In the genomic region with DNA sequence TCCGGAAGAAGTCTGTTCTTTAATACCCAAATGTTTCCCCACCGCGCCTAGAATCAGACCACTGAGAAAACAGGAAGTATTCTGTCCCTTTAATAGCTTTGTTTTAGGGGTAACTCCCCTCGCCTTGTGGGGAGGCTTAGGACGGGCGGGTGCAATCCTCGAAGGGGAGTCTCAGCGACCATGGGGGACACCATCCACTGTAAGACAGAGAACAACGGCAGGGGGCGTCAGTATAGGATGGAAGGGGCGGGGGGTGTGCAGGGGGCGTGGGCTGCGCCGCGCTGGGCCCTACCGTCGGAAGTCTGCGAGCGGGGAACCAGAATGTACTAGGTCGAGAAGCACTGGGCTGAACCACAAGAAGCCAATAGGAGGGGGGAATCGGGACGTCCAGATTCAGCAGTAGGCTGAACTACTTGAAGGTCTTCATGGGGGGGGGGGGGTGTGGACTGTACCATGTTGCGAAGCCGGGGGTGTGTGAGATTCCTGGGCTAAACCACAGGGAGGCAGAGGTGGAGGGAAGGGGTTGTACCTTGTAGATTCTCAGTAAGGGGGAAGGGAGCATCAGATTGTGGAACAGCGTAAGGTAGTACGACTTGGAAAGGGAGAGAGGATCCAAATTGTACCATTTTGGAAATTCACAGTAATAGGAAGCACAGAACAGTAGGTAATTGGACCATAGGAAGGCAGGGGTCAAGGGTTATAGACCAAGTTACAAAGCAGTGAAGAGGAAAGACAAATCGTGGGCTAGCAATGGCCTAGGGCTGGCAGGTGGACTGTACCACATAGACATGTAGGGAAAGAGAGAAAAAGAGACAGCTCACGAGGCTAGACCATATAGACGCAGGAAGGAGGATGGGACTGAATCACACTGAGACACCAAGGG, we compare ENCODE assay signal across 8 cellular contexts. TPM values are rescaled to one million over a fixed set of nuclear protein-coding genes. Genes with fewer than 3 reads are reported as not detected.
DNase-seq lines count a peak whose midpoint lies in the region; ATAC-seq, FAIRE-seq and TF ChIP-seq lines count a peak whose summit lies in the region.

No MANE protein-coding gene starts in this region.

- H3K27ac Mint-ChIP-seq in activated naive CD8-positive, alpha-beta T cell treated with anti-CD3 and anti-CD28 coated beads, Interleukin-2, amount 10 ng/mL, durations not matched to agents 7 days and 5 days, result peak overlapping the region; percentile 99

- FAIRE-seq in pancreas (lab: Jason Lieb, UNC), result no peak

- H3K27me3 Mint-ChIP-seq in activated naive CD8-positive, alpha-beta T cell treated with anti-CD3 and anti-CD28 coated beads, Interleukin-2, amount 10 ng/mL, durations not matched to agents 7 days and 5 days, result no peaks in the 10 kb centered on the region

- peak overlapping the region; percentile 92 for H3K4me3 Mint-ChIP-seq in activated naive CD8-positive, alpha-beta T cell treated with anti-CD3 and anti-CD28 coated beads, Interleukin-2, amount 10 ng/mL, durations not matched to agents 7 days and 5 days

- H3K4me1 ChIP-seq in HEK293 (ENCODE audit: control insufficient read depth, insufficient read depth, low read length) (peaks cover 23% of the 10 kb centered on the region), pancreas (peaks cover 17 to 23% (median 18%) of the 10 kb centered on the region in 3 donors), urinary bladder (ENCODE audit: insufficient read depth) (no peaks in the 10 kb centered on the region)

- POLR2A ChIA-PET in HEK293 (lab: Yijun Ruan, JAX), result interaction anchor here (1.3 to 2.7 kb wide), 2 partner anchors 8 to 19 kb away, joined by 6 to 22 read pairs; a partner anchor contains a TSS
- POLR2A ChIA-PET in activated naive CD8-positive, alpha-beta T cell treated with anti-CD3 and anti-CD28 coated beads, Interleukin-2, amount 10 ng/mL, durations not matched to agents 7 days and 5 days (lab: Charles Lee), result interaction anchor here (0.6 to 3.6 kb wide), 8 partner anchors 8 to 1128 kb away, joined by 3 to 20 read pairs (median 4); a partner anchor contains a TSS

- WGBS in pancreas, 2 donors, result 7 to 8% methylated on average over 27 to 29 of the region's 29 CpGs
- 8% methylated on average over 29 of the region's 29 CpGs for WGBS in urinary bladder

- intact Hi-C loops in Right ventricle myocardium inferior (cut with DNase I), result loop anchor here (5.0 kb wide), 2 partner anchors 74 to 339 kb away; no protein-coding TSS in a partner anchor
- intact Hi-C loops in pancreas (cut with DNase I), result no loop called here

- DNase-seq in ELR (ENCODE audit: low read depth), result peak; percentile 91
- peak; percentile 100 for DNase-seq in NB4 (ENCODE audit: low read depth)
- peak; percentile 75 for DNase-seq in activated naive CD8-positive, alpha-beta T cell treated with anti-CD3 and anti-CD28 coated beads, Interleukin-2, amount 10 ng/mL, durations not matched to agents 7 days and 5 days
- DNase-seq in Right ventricle myocardium inferior (ENCODE audit: missing footprints), result no peak
- DNase-seq in pancreas, result peak; percentile 83 to 95 (median 90)

- H3K4me1 Mint-ChIP-seq in activated naive CD8-positive, alpha-beta T cell treated with anti-CD3 and anti-CD28 coated beads, Interleukin-2, amount 10 ng/mL, durations not matched to agents 7 days and 5 days, result peaks cover 36% of the 10 kb centered on the region

- H3K27ac ChIP-seq in HEK293 (ENCODE audit: extremely low read depth, low read depth, low read length) (peak overlapping the region; percentile 85), pancreas (peak overlapping the region; percentile 90 to 97 (median 92)), urinary bladder (ENCODE audit: low read depth) (peak overlapping the region; percentile 95)

- H3K27me3 ChIP-seq in pancreas, result no peaks in the 10 kb centered on the region

- H3K4me3 ChIP-seq in HEK293 (ENCODE audit: low read depth, low read length), result peak overlapping the region; percentile 42
- peak overlapping the region; percentile 71 for H3K4me3 ChIP-seq in NB4 (ENCODE audit: low read depth, low read length)
- H3K4me3 ChIP-seq in pancreas, result peak overlapping the region in 3 of 4 donors; percentile 30 to 84 (median 75)
- H3K4me3 ChIP-seq in urinary bladder (ENCODE audit: low read depth, low read length), result peak overlapping the region; percentile 47

- CTCF ChIA-PET in HEK293 (lab: Yijun Ruan, JAX), result interaction anchor here (0.6 to 0.9 kb wide), 7 partner anchors 8 to 424 kb away, joined by 3 to 4 read pairs (median 3); no protein-coding TSS in a partner anchor

- ATAC-seq in SK-N-SH treated with all-trans-retinoic acid at 6 μM for 48 hours (peak; percentile 55), Right ventricle myocardium inferior (peak; percentile 40), pancreas (peak; percentile 52 to 62 (median 58))
- ATAC-seq in activated naive CD8-positive, alpha-beta T cell treated with anti-CD3 and anti-CD28 coated beads, Interleukin-2, amount 10 ng/mL, durations not matched to agents 7 days and 5 days (ENCODE audit: low read depth), result peak; percentile 27

- TF ChIP-seq CTCF in HEK293 (tag by site-specific recombination; IDR thresholded peaks at IDR 0.05), result no peak; the same call in 1 of the 2 replicates
- peak; percentile 60 for TF ChIP-seq CTCF in NB4 (IDR thresholded peaks at IDR 0.05; ENCODE audit: low read depth, low read length)
- TF ChIP-seq CTCF in pancreas (IDR thresholded peaks at IDR 0.05), result no peak

- peaks cover 4% of the 10 kb centered on the region for H3K9me3 Mint-ChIP-seq in activated naive CD8-positive, alpha-beta T cell treated with anti-CD3 and anti-CD28 coated beads, Interleukin-2, amount 10 ng/mL, durations not matched to agents 7 days and 5 days

- no peak for TF ChIP-seq POLR2A in NB4 (IDR thresholded peaks at IDR 0.05; ENCODE audit: extremely low read depth, insufficient read length)

- H3K36me3 ChIP-seq in HEK293 (ENCODE audit: control insufficient read depth in 2 of 2, insufficient read depth in 1 of 2, low read length in 2 of 2) (peaks cover 0 to 2% of the 10 kb centered on the region in 2 experiments; a peak in 1 of 3 replicates), pancreas (no peaks in the 10 kb centered on the region), urinary bladder (ENCODE audit: insufficient read depth) (no peaks in the 10 kb centered on the region)

- peaks cover 7% of the 10 kb centered on the region for H3K36me3 Mint-ChIP-seq in activated naive CD8-positive, alpha-beta T cell treated with anti-CD3 and anti-CD28 coated beads, Interleukin-2, amount 10 ng/mL, durations not matched to agents 7 days and 5 days

- H3K9me3 ChIP-seq in HEK293 (ENCODE audit: control insufficient read depth, insufficient read depth, low read depth, low read length) (no peaks in the 10 kb centered on the region), pancreas (no peaks in the 10 kb centered on the region)

TF ChIP-seq in HEK293, 187 proteins besides CTCF, POLR2A, EP300 and RAD21 (continues in another document):
- TF ChIP-seq ZNF596 (tag by site-specific recombination; IDR thresholded peaks at IDR 0.05) (no peak), SP7 (tag by site-specific recombination; IDR thresholded peaks at IDR 0.05) (peak; percentile 53; the same call in 1 of the 2 replicates), ZSCAN16 (tag by site-specific recombination; IDR thresholded peaks at IDR 0.05) (no peak), ZBTB48 (tag by site-specific recombination; IDR thresholded peaks at IDR 0.05) (peak; percentile 64; the same call in 1 of the 2 replicates), ZNF121 (tag by site-specific recombination; IDR thresholded peaks at IDR 0.05) (peak; percentile 39; the same call in 1 of the 2 replicates), BCL11A (tag by site-specific recombination; IDR thresholded peaks at IDR 0.05; ENCODE audit: low read depth) (peak; percentile 50; the same call in 1 of the 2 replicates)

TF ChIP-seq in SK-N-SH treated with all-trans-retinoic acid at 6 μM for 48 hours, 23 proteins besides CTCF, POLR2A, EP300 and RAD21 (continues in another document):
- TF ChIP-seq GLIS3 (CRISPR knock-in tag; IDR thresholded peaks at IDR 0.05), result no peak
- TF ChIP-seq TCF4 (CRISPR knock-in tag; IDR thresholded peaks at IDR 0.05; ENCODE audit: borderline replicate concordance), result no peak

RNA-seq across cellular contexts. Expression of a gene that starts 1.0 kb away (rescaled TPM):
- 10 to 100 TPM; 34.0 to 34.8 TPM for total RNA-seq in activated naive CD8-positive, alpha-beta T cell treated with anti-CD3 and anti-CD28 coated beads, Interleukin-2, amount 10 ng/mL, durations not matched to agents 7 days and 5 days
- 15.2 TPM for total RNA-seq in Right ventricle myocardium inferior
- total RNA-seq in pancreas, result 1 to 10 TPM; 3.3 to 8.3 (median 6.5) TPM
- 10 to 100 TPM in 1 of 2 donors, 1 to 10 TPM in 1; 4.7 to 11.4 TPM for polyA plus RNA-seq in pancreas
- 4.6 TPM for total RNA-seq in urinary bladder
- 12.3 TPM for polyA plus RNA-seq in urinary bladder

RNA-seq across cellular contexts. Expression of a gene that starts 7.8 kb away (rescaled TPM):
- 10 to 100 TPM in 1 of 2 experiments, 1 to 10 TPM in 1; 9.7 to 10.4 TPM for total RNA-seq in activated naive CD8-positive, alpha-beta T cell treated with anti-CD3 and anti-CD28 coated beads, Interleukin-2, amount 10 ng/mL, durations not matched to agents 7 days and 5 days
- 8.4 TPM for total RNA-seq in Right ventricle myocardium inferior
- total RNA-seq in pancreas, result 1 to 10 TPM; 2.6 to 6.2 (median 4.5) TPM
- 10 to 100 TPM; 10.2 to 15.2 TPM for polyA plus RNA-seq in pancreas
- total RNA-seq in urinary bladder, result 1.8 TPM
- 13.4 TPM for polyA plus RNA-seq in urinary bladder

RNA-seq across cellular contexts. Expression of a gene that starts 18.9 kb away (rescaled TPM):
- total RNA-seq in activated naive CD8-positive, alpha-beta T cell treated with anti-CD3 and anti-CD28 coated beads, Interleukin-2, amount 10 ng/mL, durations not matched to agents 7 days and 5 days, result 10 to 100 TPM; 31.4 to 31.8 TPM
- total RNA-seq in Right ventricle myocardium inferior (7.2 TPM), pancreas (10 to 100 TPM in 1 of 6 donors, 1 to 10 TPM in 5; 4.3 to 11.0 (median 6.6) TPM), urinary bladder (4.9 TPM)
- polyA plus RNA-seq in pancreas (10 to 100 TPM; 15.9 to 24.0 TPM), urinary bladder (22.0 TPM)

RNA-seq across cellular contexts. Expression of a gene that starts 19.2 kb away (rescaled TPM):
- total RNA-seq in activated naive CD8-positive, alpha-beta T cell treated with anti-CD3 and anti-CD28 coated beads, Interleukin-2, amount 10 ng/mL, durations not matched to agents 7 days and 5 days, result 1,000 to 10,000 TPM; 1,565 to 1,587 TPM
- total RNA-seq in Right ventricle myocardium inferior (604 TPM), pancreas (1,000 to 10,000 TPM in 4 of 6 donors, 100 to 1,000 TPM in 2; 881 to 1,605 (median 1,071) TPM), urinary bladder (1,113 TPM)
- polyA plus RNA-seq in pancreas (1,000 to 10,000 TPM; 1,358 to 2,344 TPM), urinary bladder (2,167 TPM)

RNA-seq across cellular contexts. Expression of a gene that starts 23.3 kb away (rescaled TPM):
- total RNA-seq in activated naive CD8-positive, alpha-beta T cell treated with anti-CD3 and anti-CD28 coated beads, Interleukin-2, amount 10 ng/mL, durations not matched to agents 7 days and 5 days, result 1 to 10 TPM; 2.7 to 3.6 TPM
- total RNA-seq in Right ventricle myocardium inferior (not detected), pancreas (1 to 10 TPM; 1.2 to 2.9 (median 2.6) TPM), urinary bladder (0.58 TPM)
- polyA plus RNA-seq in pancreas (1 to 10 TPM; 1.8 to 3.4 TPM), urinary bladder (1.1 TPM)
